In the genomic region with DNA sequence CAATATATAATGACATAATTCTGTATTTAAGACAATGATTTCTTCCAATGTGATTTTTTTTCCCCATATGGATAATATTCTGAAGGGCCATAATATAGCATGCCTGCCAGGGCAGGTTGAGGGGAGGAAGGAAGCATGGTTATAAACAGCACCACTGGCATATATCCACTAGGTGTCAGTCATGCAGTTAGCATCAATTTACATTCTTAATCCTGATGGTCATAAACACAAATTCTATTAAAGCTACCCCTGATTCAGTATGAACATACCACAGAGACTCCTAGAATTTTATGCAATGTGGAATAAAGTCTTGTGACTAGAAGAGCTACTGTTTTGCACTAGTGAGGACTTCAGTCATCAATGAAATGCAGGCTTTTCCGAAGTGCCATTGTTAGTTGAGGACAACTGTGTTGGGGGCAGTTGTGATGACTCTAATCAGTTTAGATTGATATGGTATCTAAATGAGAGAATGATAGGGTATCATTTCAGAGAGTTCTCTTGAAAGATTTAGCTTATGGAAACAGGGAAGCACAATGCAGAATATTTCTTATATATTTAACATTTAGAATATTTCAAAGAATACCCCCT, we compare ENCODE assay signal across 8 cellular contexts.
DNase-seq lines count a peak whose midpoint lies in the region; ATAC-seq and TF ChIP-seq lines count a peak whose summit lies in the region.

No MANE protein-coding gene starts in this region.

- peak; percentile 32 for DNase-seq in activated CD4-positive, alpha-beta T cell treated with anti-CD3 and anti-CD28 coated beads, Interleukin-2, amount 10 ng/mL, durations not matched to agents 7 days and 5 days
- DNase-seq in activated CD4-positive, alpha-beta T cell treated with anti-CD3 and anti-CD28 coated beads, Interleukin-2, amount 50 U/mL, for 1 hour = no peak
- DNase-seq in NCI-H510A (lab: John Stamatoyannopoulos, UW) (peak; percentile 21), ascending aorta (ENCODE audit: low spot score in 2 of 2) (no peak), iPS-NIHi11 (ENCODE audit: low spot score) (peak; percentile 57)

- H3K27me3 ChIP-seq in ascending aorta = no peaks in the 10 kb centered on the region

- POLR2A ChIA-PET in activated CD4-positive, alpha-beta T cell treated with anti-CD3 and anti-CD28 coated beads, Interleukin-2, amount 10 ng/mL, durations not matched to agents 7 days and 5 days (lab: Charles Lee) = no interaction called here

- no peak overlapping the region for H3K4me3 ChIP-seq in ascending aorta

- H3K36me3 Mint-ChIP-seq in activated CD4-positive, alpha-beta T cell treated with anti-CD3 and anti-CD28 coated beads, Interleukin-2, amount 10 ng/mL, durations not matched to agents 7 days and 5 days (ENCODE audit: low read depth) = no peaks in the 10 kb centered on the region
- no peaks in the 10 kb centered on the region for H3K36me3 Mint-ChIP-seq in stimulated activated memory B cell treated with anti-CD40 and anti-IgM and Interleukin-4, amounts not matched to agents 10 μg/mL and 1 μg/mL and 100 μg/mL, for 72 hours

- H3K4me1 Mint-ChIP-seq in activated CD4-positive, alpha-beta T cell treated with anti-CD3 and anti-CD28 coated beads, Interleukin-2, amount 10 ng/mL, durations not matched to agents 7 days and 5 days = no peaks in the 10 kb centered on the region
- H3K4me1 Mint-ChIP-seq in stimulated activated memory B cell treated with anti-CD40 and anti-IgM and Interleukin-4, amounts not matched to agents 10 μg/mL and 1 μg/mL and 100 μg/mL, for 72 hours = no peaks in the 10 kb centered on the region

- H3K27ac Mint-ChIP-seq in activated CD4-positive, alpha-beta T cell treated with anti-CD3 and anti-CD28 coated beads, Interleukin-2, amount 10 ng/mL, durations not matched to agents 7 days and 5 days = no peak overlapping the region
- H3K27ac Mint-ChIP-seq in stimulated activated memory B cell treated with anti-CD40 and anti-IgM and Interleukin-4, amounts not matched to agents 10 μg/mL and 1 μg/mL and 100 μg/mL, for 72 hours = no peak overlapping the region

- no peaks in the 10 kb centered on the region for H3K9me3 Mint-ChIP-seq in activated CD4-positive, alpha-beta T cell treated with anti-CD3 and anti-CD28 coated beads, Interleukin-2, amount 10 ng/mL, durations not matched to agents 7 days and 5 days
- no peaks in the 10 kb centered on the region for H3K9me3 Mint-ChIP-seq in stimulated activated memory B cell treated with anti-CD40 and anti-IgM and Interleukin-4, amounts not matched to agents 10 μg/mL and 1 μg/mL and 100 μg/mL, for 72 hours

- CTCF ChIA-PET in activated CD4-positive, alpha-beta T cell treated with anti-CD3 and anti-CD28 coated beads, Interleukin-2, amount 10 ng/mL, durations not matched to agents 7 days and 5 days (lab: Charles Lee) = interaction anchor here (0.6 kb wide), 2 partner anchors 834 to 875 kb away, joined by 3 read pairs; no protein-coding TSS in a partner anchor

- peaks cover 27% of the 10 kb centered on the region for H3K27me3 Mint-ChIP-seq in activated CD4-positive, alpha-beta T cell treated with anti-CD3 and anti-CD28 coated beads, Interleukin-2, amount 10 ng/mL, durations not matched to agents 7 days and 5 days
- peaks cover 25% of the 10 kb centered on the region for H3K27me3 Mint-ChIP-seq in stimulated activated memory B cell treated with anti-CD40 and anti-IgM and Interleukin-4, amounts not matched to agents 10 μg/mL and 1 μg/mL and 100 μg/mL, for 72 hours

- no peaks in the 10 kb centered on the region for H3K9me3 ChIP-seq in ascending aorta

- no peak overlapping the region for H3K27ac ChIP-seq in ascending aorta

- ATAC-seq in GM21367 (IDR thresholded peaks at IDR 0.05; ENCODE audit: unreplicated experiment) (peak; percentile 93), HG03565 (IDR thresholded peaks at IDR 0.05; ENCODE audit: unreplicated experiment) (peak; percentile 81)
- peak; percentile 72 for ATAC-seq in stimulated activated memory B cell treated with anti-CD40 and anti-IgM and Interleukin-4, amounts not matched to agents 10 μg/mL and 1 μg/mL and 100 μg/mL, for 72 hours

- intact Hi-C loops in ascending aorta (cut with DNase I) = loop anchor here (10.0 kb wide), 1 partner anchor 800 kb away; no protein-coding TSS in a partner anchor

- H3K4me1 ChIP-seq in ascending aorta = no peaks in the 10 kb centered on the region

- no peak overlapping the region for H3K4me3 Mint-ChIP-seq in activated CD4-positive, alpha-beta T cell treated with anti-CD3 and anti-CD28 coated beads, Interleukin-2, amount 10 ng/mL, durations not matched to agents 7 days and 5 days
- no peak overlapping the region for H3K4me3 Mint-ChIP-seq in stimulated activated memory B cell treated with anti-CD40 and anti-IgM and Interleukin-4, amounts not matched to agents 10 μg/mL and 1 μg/mL and 100 μg/mL, for 72 hours

- peak; percentile 15 to 43 (median 19) for TF ChIP-seq CTCF in ascending aorta (IDR thresholded peaks at IDR 0.05)

- no peaks in the 10 kb centered on the region for H3K36me3 ChIP-seq in ascending aorta

Comparison
In these comparisons a context has a peak if more than half of its experiments do, and no peak if none do; other contexts are left out.
1. DNase-seq: peak in activated CD4-positive, alpha-beta T cell treated with anti-CD3 and anti-CD28 coated beads, Interleukin-2, amount 10 ng/mL, durations not matched to agents 7 days and 5 days (single experiment), NCI-H510A (single experiment) and iPS-NIHi11 (single experiment); none in activated CD4-positive, alpha-beta T cell treated with anti-CD3 and anti-CD28 coated beads, Interleukin-2, amount 50 U/mL, for 1 hour (single experiment) and ascending aorta (0 of 2).
2. Peak in every context shown above with its lines, with median percentiles within 50 percentile points of each other: ATAC-seq.